9 cellular contexts compared by ENCODE assay signal in the genomic region with DNA sequence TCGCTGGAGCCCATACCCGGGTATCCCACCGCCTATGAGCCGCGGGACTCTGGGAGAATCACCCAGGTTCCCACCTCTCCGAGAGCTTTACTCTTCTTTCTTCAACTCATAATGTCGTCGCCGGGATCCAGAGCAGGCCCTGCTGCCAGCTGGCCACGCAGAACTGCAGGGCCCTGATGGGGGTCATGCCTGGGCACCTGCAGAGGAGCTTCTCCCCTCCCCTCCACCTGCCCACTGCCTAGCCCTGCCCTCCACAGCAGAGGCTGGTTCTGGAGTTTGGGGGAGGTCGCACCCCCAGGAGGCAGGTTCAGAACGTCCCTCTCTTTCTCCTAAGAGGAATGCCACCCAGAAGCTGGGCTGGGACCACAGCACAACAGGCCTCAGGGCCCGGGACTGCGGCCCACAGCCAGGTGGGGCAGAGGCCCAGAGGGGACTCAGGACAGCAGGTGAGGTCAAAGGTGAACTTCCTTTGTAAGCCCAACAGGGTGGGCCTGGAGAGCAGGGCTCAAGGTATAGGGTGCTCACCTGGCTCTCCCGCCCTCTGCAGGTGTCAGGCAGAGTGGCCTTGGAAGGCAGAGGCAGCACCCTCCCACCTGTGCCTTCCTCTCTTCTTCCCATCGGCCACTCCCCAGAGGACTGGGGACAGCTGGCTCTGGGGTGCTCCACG. TPM values are rescaled to one million over a fixed set of nuclear protein-coding genes. Genes with fewer than 3 reads are reported as not detected.
DNase-seq lines count a peak whose midpoint lies in the region; ATAC-seq and TF ChIP-seq lines count a peak whose summit lies in the region.
"Had no signal": no experiment of that assay in that cellular context is flagged by ENCODE, and none has a peak within 500 bp of the region (broad histone marks: within the 10 kb centered on the region; RNA-seq: fewer than 3 reads in every experiment).

No MANE protein-coding gene starts in this region.

- TF ChIP-seq CTCF in suprapubic skin (IDR thresholded peaks at IDR 0.05): no peak

- WGBS in right cardiac atrium: 87% methylated on average over 17 of the region's 17 CpGs
- WGBS in suprapubic skin: 81% methylated on average over 13 of the region's 17 CpGs

- peaks cover 46% of the 10 kb centered on the region for H3K4me1 Mint-ChIP-seq in activated naive CD4-positive, alpha-beta T cell treated with anti-CD3 and anti-CD28 coated beads, Interleukin-2, amount 50 U/mL, for 24 hours

- H3K9me3 Mint-ChIP-seq in activated naive CD4-positive, alpha-beta T cell treated with anti-CD3 and anti-CD28 coated beads, Interleukin-2, amount 50 U/mL, for 24 hours: no peaks in the 10 kb centered on the region

- no peak for TF ChIP-seq EP300 in suprapubic skin (IDR thresholded peaks at IDR 0.05)

- H3K4me1 ChIP-seq in right cardiac atrium (ENCODE audit: control insufficient read depth, insufficient read depth, low read length) (peaks cover 6% of the 10 kb centered on the region), suprapubic skin (peaks cover 54% of the 10 kb centered on the region)

- DNase-seq in activated naive CD4-positive, alpha-beta T cell treated with Interleukin-2 at 50 U/mL for 16 hours: no peak
- DNase-seq in SW480 (ENCODE audit: low spot score) (peak; percentile 53), right cardiac atrium (no peak), suprapubic skin (ENCODE audit: low spot score in 2 of 2) (no peak), G401 (ENCODE audit: low spot score) (no peak), AG08395 (ENCODE audit: low spot score) (no peak), dermis blood vessel endothelial cell (no peak)
- DNase-seq: NCI-H1417 treated with DMSO at 0.1 percent for 48 hours had no signal

- no peak for TF ChIP-seq POLR2A in suprapubic skin (IDR thresholded peaks at IDR 0.05)

- intact Hi-C loops in right cardiac atrium (cut with DNase I): loop anchor here in 1 of 4 donors (10.0 kb wide), 1 partner anchor 134 kb away; no protein-coding TSS in a partner anchor

- H3K27ac Mint-ChIP-seq in activated naive CD4-positive, alpha-beta T cell treated with anti-CD3 and anti-CD28 coated beads, Interleukin-2, amount 50 U/mL, for 24 hours: no peak overlapping the region

- H3K27me3 ChIP-seq in right cardiac atrium (ENCODE audit: control insufficient read depth, insufficient read depth) (no peaks in the 10 kb centered on the region), suprapubic skin (no peaks in the 10 kb centered on the region)

- in situ Hi-C loops in G401 (cut with HindIII; ENCODE audit: low sequenced_read_pairs): no loop called here

- H3K4me3 Mint-ChIP-seq in activated naive CD4-positive, alpha-beta T cell treated with anti-CD3 and anti-CD28 coated beads, Interleukin-2, amount 50 U/mL, for 24 hours: peak overlapping the region; percentile 94

- H3K9me3 ChIP-seq in right cardiac atrium (ENCODE audit: control insufficient read depth, low read length) (no peaks in the 10 kb centered on the region), suprapubic skin (no peaks in the 10 kb centered on the region)

- H3K36me3 Mint-ChIP-seq in activated naive CD4-positive, alpha-beta T cell treated with anti-CD3 and anti-CD28 coated beads, Interleukin-2, amount 50 U/mL, for 24 hours: no peaks in the 10 kb centered on the region

- no peaks in the 10 kb centered on the region for H3K36me3 ChIP-seq in suprapubic skin

- H3K27me3 Mint-ChIP-seq in activated naive CD4-positive, alpha-beta T cell treated with anti-CD3 and anti-CD28 coated beads, Interleukin-2, amount 50 U/mL, for 24 hours: no peaks in the 10 kb centered on the region

- H3K27ac ChIP-seq in right cardiac atrium (ENCODE audit: low read length): peak overlapping the region; percentile 6
- H3K27ac ChIP-seq in suprapubic skin: peak overlapping the region; percentile 96

- ATAC-seq in right cardiac atrium: no peak

- H3K4me3 ChIP-seq in right cardiac atrium (ENCODE audit: low read length) (no peak overlapping the region), suprapubic skin (no peak overlapping the region)

RNA-seq across cellular contexts. Expression of a gene that starts 1.9 kb away (rescaled TPM):
- total RNA-seq in right cardiac atrium: 1 to 10 TPM; 6.1 to 7.7 (median 7.4) TPM
- polyA plus RNA-seq in right cardiac atrium: 5.5 TPM
- total RNA-seq in suprapubic skin: 1 to 10 TPM; 3.9 to 6.2 (median 4.7) TPM
- total RNA-seq in G401 (2014; rRNA removed; shearing (Covaris generic)): 1.1 TPM in 1 of 2 replicates, not detected in the other
- 1.0 and 3.3 TPM in 2 replicates for total RNA-seq in dermis blood vessel endothelial cell

RNA-seq across cellular contexts. Expression of a gene that starts 5.8 kb away (rescaled TPM):
- total RNA-seq in right cardiac atrium (10 to 100 TPM; 12.2 to 16.1 (median 12.9) TPM), suprapubic skin (100 to 1,000 TPM in 1 of 4 donors, 10 to 100 TPM in 3; 56.2 to 107 (median 81.5) TPM), dermis blood vessel endothelial cell (152 and 238 TPM in 2 replicates)
- polyA plus RNA-seq in right cardiac atrium: 9.3 TPM
- total RNA-seq in G401 (2014; rRNA removed; shearing (Covaris generic)): 31.1 and 40.1 TPM in 2 replicates

RNA-seq across cellular contexts. Expression of a gene that starts 26.0 kb away (rescaled TPM):
- total RNA-seq in right cardiac atrium (under 1 TPM in 3 of 4 donors, not detected in 1; 0.14 to 0.23 (median 0.15) TPM), suprapubic skin (under 1 TPM in 3 of 4 donors, not detected in 1; 0.32 to 0.76 (median 0.64) TPM), dermis blood vessel endothelial cell (0.17 and 0.23 TPM in 2 replicates)
- polyA plus RNA-seq in right cardiac atrium: 0.20 TPM
- 0.12 and 1.9 TPM in 2 replicates for total RNA-seq in G401 (2014; rRNA removed; shearing (Covaris generic))

RNA-seq across cellular contexts. Expression of a gene that starts 42.0 kb away (rescaled TPM):
- total RNA-seq in right cardiac atrium (100 to 1,000 TPM; 346 to 441 (median 427) TPM), suprapubic skin (1,000 to 10,000 TPM in 1 of 4 donors, 100 to 1,000 TPM in 3; 336 to 2,041 (median 481) TPM), dermis blood vessel endothelial cell (50.4 and 189 TPM in 2 replicates)
- polyA plus RNA-seq in right cardiac atrium: 441 TPM
- 4.4 and 12.4 TPM in 2 replicates for total RNA-seq in G401 (2014; rRNA removed; shearing (Covaris generic))

RNA-seq across cellular contexts. Expression of a gene that starts 46.9 kb away (rescaled TPM):
- total RNA-seq in right cardiac atrium: 10 to 100 TPM; 51.9 to 61.6 (median 59.7) TPM
- 33.2 TPM for polyA plus RNA-seq in right cardiac atrium
- total RNA-seq in suprapubic skin: 10 to 100 TPM; 17.8 to 35.8 (median 27.4) TPM
- total RNA-seq in G401 (2014; rRNA removed; shearing (Covaris generic)): 52.8 and 54.3 TPM in 2 replicates
- total RNA-seq in dermis blood vessel endothelial cell: 32.7 and 60.4 TPM in 2 replicates
